18 cellular contexts compared by ENCODE assay signal in genomic region chr7:17741426-17741825, GRCh38.
A peak's percentile ranks its signal among the peaks of the same experiment; 100 is the strongest.
DNase-seq lines count a peak whose midpoint lies in the region; ATAC-seq and TF ChIP-seq lines count a peak whose summit lies in the region.
"Had no signal": no experiment of that assay in that cellular context is flagged by ENCODE, and none has a peak within 500 bp of the region (broad histone marks: within the 10 kb centered on the region; RNA-seq: fewer than 3 reads in every experiment).

No MANE protein-coding gene starts in this region.

- no peak overlapping the region for H3K23ac ChIP-seq in mesenchymal stem cell (ENCODE audit: low read length in 2 of 2)

- H4K91ac ChIP-seq in mesenchymal stem cell (ENCODE audit: low read length), result peak overlapping the region; percentile 50

- no peaks in the 10 kb centered on the region for H3K36me3 ChIP-seq in mesenchymal stem cell (ENCODE audit: control insufficient read depth in 1 of 2, insufficient read depth in 2 of 2, low read depth in 1 of 2, low read length in 2 of 2)
- no peaks in the 10 kb centered on the region for H3K36me3 ChIP-seq in upper lobe of left lung
- H3K36me3 ChIP-seq: BLaER1 treated with 17β-estradiol and CSF1 and Interleukin-3, amounts not matched to agents 10 nM and 100 nM had no signal

- ATAC-seq in upper lobe of left lung (ENCODE audit: low FRiP score in 2 of 2) (peak; percentile 14 to 53), HG03520 (IDR thresholded peaks at IDR 0.05; ENCODE audit: unreplicated experiment) (no peak)
- ATAC-seq: CD8-positive, alpha-beta T cell; K562 had no signal

- no peaks in the 10 kb centered on the region for H3K79me1 ChIP-seq in mesenchymal stem cell (replicated peaks; ENCODE audit: low read length, poor library complexity, severe bottlenecking)

- no peak for TF ChIP-seq POLR2A in upper lobe of left lung (IDR thresholded peaks at IDR 0.05)

- intact Hi-C loops in Calu3 (cut with micrococcal nuclease; ENCODE audit: unreplicated experiment), result no loop called here

- no peaks in the 10 kb centered on the region for H3K9me3 ChIP-seq in mesenchymal stem cell (ENCODE audit: control insufficient read depth, low read length)
- no peaks in the 10 kb centered on the region for H3K9me3 ChIP-seq in upper lobe of left lung

- H3K27me3 Mint-ChIP-seq in Calu3 (ENCODE audit: unreplicated experiment), result peaks cover 25% of the 10 kb centered on the region

- H2BK5ac ChIP-seq in mesenchymal stem cell (ENCODE audit: low read depth, low read length, poor library complexity, severe bottlenecking), result no peak overlapping the region

- CTCF ChIA-PET in Calu3 (lab: Charles Lee), result no interaction called here

- no peak overlapping the region for H3K14ac ChIP-seq in mesenchymal stem cell (ENCODE audit: low read length in 2 of 2)

- H3K27me3 ChIP-seq in mesenchymal stem cell (ENCODE audit: control insufficient read depth in 1 of 2, insufficient read depth in 1 of 2, low read length in 2 of 2) (no peaks in the 10 kb centered on the region), upper lobe of left lung (no peaks in the 10 kb centered on the region)
- H3K27me3 ChIP-seq: BLaER1 treated with 17β-estradiol and CSF1 and Interleukin-3, amounts not matched to agents 10 nM and 100 nM had no signal

- no peaks in the 10 kb centered on the region for H3K4me1 ChIP-seq in mesenchymal stem cell (ENCODE audit: control insufficient read depth, insufficient read depth, low read depth, low read length)
- no peaks in the 10 kb centered on the region for H3K4me1 ChIP-seq in upper lobe of left lung

- no peak overlapping the region for H3K4me3 Mint-ChIP-seq in Calu3 (ENCODE audit: low read depth, unreplicated experiment)
- H3K4me3 Mint-ChIP-seq: B cell; CD8-positive, alpha-beta T cell; H9 had no signal

- no peak overlapping the region for H2BK15ac ChIP-seq in mesenchymal stem cell (ENCODE audit: low read depth, poor library complexity, severe bottlenecking)

- H4K8ac ChIP-seq in mesenchymal stem cell (ENCODE audit: low read length), result no peak overlapping the region

- TF ChIP-seq CTCF in Calu3 (IDR thresholded peaks at IDR 0.05; ENCODE audit: unreplicated experiment) (no peak), upper lobe of left lung (IDR thresholded peaks at IDR 0.05) (no peak)

- no peak overlapping the region for H3K4me2 ChIP-seq in mesenchymal stem cell (ENCODE audit: low read length, poor library complexity, severe bottlenecking)
- H3K4me2 ChIP-seq: BLaER1 treated with 17β-estradiol and CSF1 and Interleukin-3, amounts not matched to agents 10 nM and 100 nM had no signal

- WGBS in mesenchymal stem cell, result 82% methylated on average over 2 of the region's 2 CpGs
- WGBS in upper lobe of left lung, 2 donors, result 87 to 100% methylated on average over 1 to 2 of the region's 2 CpGs

- H3K9me3 Mint-ChIP-seq in Calu3 (ENCODE audit: low read depth, unreplicated experiment), result no peaks in the 10 kb centered on the region
- H3K9me3 Mint-ChIP-seq: CD8-positive, alpha-beta T cell had no signal

- H3K36me3 Mint-ChIP-seq in Calu3 (ENCODE audit: insufficient read depth, unreplicated experiment), result no peaks in the 10 kb centered on the region
- H3K36me3 Mint-ChIP-seq: CD8-positive, alpha-beta T cell had no signal

- no peak overlapping the region for H3K27ac ChIP-seq in mesenchymal stem cell (ENCODE audit: low read length, poor library complexity, severe bottlenecking)
- no peak overlapping the region for H3K27ac ChIP-seq in upper lobe of left lung
- H3K27ac ChIP-seq: BLaER1 treated with 17β-estradiol and CSF1 and Interleukin-3, amounts not matched to agents 10 nM and 100 nM had no signal

- no peak overlapping the region for H3K18ac ChIP-seq in mesenchymal stem cell (ENCODE audit: low read depth in 1 of 2, low read length in 2 of 2)

- H3K9ac ChIP-seq in mesenchymal stem cell (ENCODE audit: low read length), result no peak overlapping the region
- H3K9ac ChIP-seq: BLaER1 treated with 17β-estradiol and CSF1 and Interleukin-3, amounts not matched to agents 10 nM and 100 nM had no signal

- H3K27ac Mint-ChIP-seq in Calu3 (ENCODE audit: unreplicated experiment), result no peak overlapping the region
- H3K27ac Mint-ChIP-seq: B cell; CD8-positive, alpha-beta T cell; H9 had no signal

- no peak overlapping the region for H2AK5ac ChIP-seq in mesenchymal stem cell (ENCODE audit: low read length, severe bottlenecking)

- DNase-seq in Calu3 (peak; percentile 15), NCI-H146 treated with DMSO at 0.1 percent for 48 hours (lab: John Stamatoyannopoulos, UW; ENCODE audit: unreplicated experiment) (peak; percentile 82), mesenchymal stem cell (no peak), upper lobe of left lung (no peak), mesenteric fat pad (ENCODE audit: low spot score) (no peak)
- DNase-seq in activated CD4-positive, CD25-positive, alpha-beta regulatory T cell treated with anti-CD3 and anti-CD28 coated beads, Interleukin-2, amount 50 U/mL, for 72 hours, result no peak
- DNase-seq: CD8-positive, alpha-beta T cell; DMS 273 treated with DMSO at 0.1 percent for 48 hours; DMS53; DND-41; EL; GOT3; H9; IMR-90 had no signal

- no peak for TF ChIP-seq EP300 in upper lobe of left lung (IDR thresholded peaks at IDR 0.05)

- H2BK12ac ChIP-seq in mesenchymal stem cell (ENCODE audit: low read length in 2 of 2), result no peak overlapping the region

- no peak overlapping the region for H2BK120ac ChIP-seq in mesenchymal stem cell (ENCODE audit: low read depth, low read length)

- H3K4ac ChIP-seq in mesenchymal stem cell (ENCODE audit: low read depth in 1 of 2, low read length in 2 of 2), result no peak overlapping the region

- no peak overlapping the region for H2AFZ ChIP-seq in mesenchymal stem cell (ENCODE audit: low read depth, low read length)

- no TSS peak for BruUV-seq in Calu3 (replicated peaks; lab: Mats Ljungman, UMichigan)

- H3K4me3 ChIP-seq in mesenchymal stem cell (ENCODE audit: insufficient read depth in 1 of 2, low read depth in 1 of 2, low read length in 2 of 2) (no peak overlapping the region), upper lobe of left lung (no peak overlapping the region)
- H3K4me3 ChIP-seq: BLaER1 treated with 17β-estradiol and CSF1 and Interleukin-3, amounts not matched to agents 10 nM and 100 nM; K562 had no signal

- H3K4me1 Mint-ChIP-seq in Calu3 (ENCODE audit: low read depth, unreplicated experiment), result no peaks in the 10 kb centered on the region

Comparison
In these comparisons a context has a peak if more than half of its experiments do, and no peak if none do; other contexts are left out.
1. DNase-seq: peak in Calu3 (single experiment) and NCI-H146 treated with DMSO at 0.1 percent for 48 hours (single experiment); none in mesenchymal stem cell (single experiment), upper lobe of left lung (0 of 2), activated CD4-positive, CD25-positive, alpha-beta regulatory T cell treated with anti-CD3 and anti-CD28 coated beads, Interleukin-2, amount 50 U/mL, for 72 hours (single experiment) and mesenteric fat pad (single experiment).